Comparison of ENCODE assay signal across 22 cellular contexts in the genomic region with DNA sequence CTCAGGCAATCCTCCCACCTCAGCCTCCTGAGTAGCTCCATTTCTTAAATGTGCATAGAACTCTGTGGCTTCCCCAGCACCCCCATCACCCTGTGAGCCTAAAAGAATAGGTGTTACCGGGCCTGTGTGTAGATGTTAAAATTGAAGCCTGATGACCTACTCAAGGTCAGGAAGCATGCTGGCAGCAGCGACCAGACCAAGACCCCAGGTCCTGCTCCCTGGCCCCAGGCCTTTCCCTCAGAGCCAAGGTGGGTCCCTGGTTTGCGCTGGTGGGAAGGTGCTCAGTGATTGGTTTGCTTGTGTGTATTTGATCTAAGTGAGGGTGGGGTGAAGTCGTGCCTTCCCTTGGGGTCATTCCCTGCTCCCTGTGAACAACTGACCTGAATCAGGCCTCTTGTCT. TPM values are rescaled to one million over a fixed set of nuclear protein-coding genes. Genes with fewer than 3 reads are reported as not detected.
DNase-seq lines count a peak whose midpoint lies in the region; ATAC-seq and TF ChIP-seq lines count a peak whose summit lies in the region.
"Had no signal": no experiment of that assay in that cellular context is flagged by ENCODE, and none has a peak within 500 bp of the region (broad histone marks: within the 10 kb centered on the region; RNA-seq: fewer than 3 reads in every experiment).

No MANE protein-coding gene starts in this region.

- no peaks in the 10 kb centered on the region for H3K79me2 ChIP-seq in mammary epithelial cell (ENCODE audit: insufficient read depth, low read length)

- dilution Hi-C loops in mammary epithelial cell (cut with HindIII; ENCODE audit: low sequenced_read_pairs): no loop called here

- H3K27ac ChIP-seq in left ventricle myocardium inferior (replicated peaks) (peak overlapping the region; percentile 62), mammary epithelial cell (ENCODE audit: insufficient read depth, low read depth, low read length) (no peak overlapping the region), stomach (no peak overlapping the region)
- H3K27ac ChIP-seq: BLaER1, neutrophil had no signal

- no peaks in the 10 kb centered on the region for H3K9me3 Mint-ChIP-seq in endothelial cell (ENCODE audit: unreplicated experiment)
- H3K9me3 Mint-ChIP-seq in nephron: no peaks in the 10 kb centered on the region
- no peaks in the 10 kb centered on the region for H3K9me3 Mint-ChIP-seq in natural killer cell
- H3K9me3 Mint-ChIP-seq: activated naive CD4-positive, alpha-beta T cell treated with anti-CD3 and anti-CD28 coated beads, Interleukin-2, amount 50 U/mL, for 72 hours; activated T-helper 1 cell treated with anti-CD3 and anti-CD28 coated beads, Interleukin-12 subunit alpha, Interleukin-12 subunit beta, Interleukin-2, Interleukin-4 antibody, amounts not matched to agents 30 ng/mL and 10 ng/mL and 1 ng/mL, durations not matched to agents 14 hours and 24 hours and 36 hours; memory B cell had no signal

- H4K20me1 ChIP-seq in mammary epithelial cell (ENCODE audit: insufficient read depth, low read length): no peaks in the 10 kb centered on the region
- H4K20me1 ChIP-seq: BLaER1 had no signal

- H2AFZ ChIP-seq in mammary epithelial cell (ENCODE audit: low read depth, low read length): no peak overlapping the region

- H3K27ac Mint-ChIP-seq in endothelial cell (ENCODE audit: unreplicated experiment) (peak overlapping the region; percentile 81), nephron (peak overlapping the region; percentile 55 to 88 (median 70)), natural killer cell (no peak overlapping the region)
- H3K27ac Mint-ChIP-seq: activated CD8-positive, alpha-beta memory T cell treated with anti-CD3 and anti-CD28 coated beads, Interleukin-2, amount 10 ng/mL, durations not matched to agents 7 days and 5 days; activated naive CD4-positive, alpha-beta T cell treated with anti-CD3 and anti-CD28 coated beads, Interleukin-2, amount 50 U/mL, for 72 hours; activated T-helper 1 cell treated with anti-CD3 and anti-CD28 coated beads, Interleukin-12 subunit alpha, Interleukin-12 subunit beta, Interleukin-2, Interleukin-4 antibody, amounts not matched to agents 30 ng/mL and 10 ng/mL and 1 ng/mL, durations not matched to agents 14 hours and 24 hours and 36 hours; memory B cell had no signal

- in situ Hi-C loops in mammary epithelial cell (cut with MboI; ENCODE audit: low sequenced_read_pairs in 2 of 2): loop anchor here in 1 of 2 donors (25.0 kb wide), 1 partner anchor 391 kb away; no protein-coding TSS in a partner anchor

- H3K4me1 ChIP-seq in left ventricle myocardium inferior (peaks cover 16% of the 10 kb centered on the region), mammary epithelial cell (ENCODE audit: insufficient read depth, low read length) (no peaks in the 10 kb centered on the region), stomach (peaks cover 0 to 5% (median 2%) of the 10 kb centered on the region in 4 donors)
- H3K4me1 ChIP-seq: HAP-1 had no signal

- TF ChIP-seq EP300 in stomach (IDR thresholded peaks at IDR 0.05): no peak

- H3K27me3 ChIP-seq in left ventricle myocardium inferior (ENCODE audit: low read depth) (no peaks in the 10 kb centered on the region), mammary epithelial cell (ENCODE audit: insufficient read depth, low read length) (no peaks in the 10 kb centered on the region), stomach (no peaks in the 10 kb centered on the region)
- H3K27me3 ChIP-seq: BLaER1, neutrophil had no signal

- peaks cover 5% of the 10 kb centered on the region for H3K27me3 Mint-ChIP-seq in endothelial cell (ENCODE audit: unreplicated experiment)
- H3K27me3 Mint-ChIP-seq in nephron (ENCODE audit: low read depth): peaks cover 30% of the 10 kb centered on the region
- H3K27me3 Mint-ChIP-seq in natural killer cell (ENCODE audit: low read depth in 2 of 2): peaks cover 0 to 8% of the 10 kb centered on the region in 2 donors
- H3K27me3 Mint-ChIP-seq: activated CD8-positive, alpha-beta memory T cell treated with anti-CD3 and anti-CD28 coated beads, Interleukin-2, amount 10 ng/mL, durations not matched to agents 7 days and 5 days had no signal

- no TSS peak for BruUV-seq in mammary epithelial cell (replicated peaks; lab: Mats Ljungman, UMichigan)

- H3K36me3 ChIP-seq in left ventricle myocardium inferior (no peaks in the 10 kb centered on the region), mammary epithelial cell (ENCODE audit: insufficient read depth, low read length) (no peaks in the 10 kb centered on the region), stomach (no peaks in the 10 kb centered on the region)
- H3K36me3 ChIP-seq: BLaER1, HAP-1, neutrophil had no signal

- no peak for TF ChIP-seq CTCF in left ventricle myocardium inferior (IDR thresholded peaks at IDR 0.05; ENCODE audit: borderline replicate concordance)
- TF ChIP-seq CTCF in endothelial cell (IDR thresholded peaks at IDR 0.05; ENCODE audit: unreplicated experiment): no peak
- TF ChIP-seq CTCF in nephron (IDR thresholded peaks at IDR 0.05; ENCODE audit: unreplicated experiment in 3 of 3): no peak
- TF ChIP-seq CTCF in natural killer cell (IDR thresholded peaks at IDR 0.05): no peak
- TF ChIP-seq CTCF in mammary epithelial cell (conservative IDR thresholded peaks at IDR 0.05 in 1 of 2, IDR thresholded peaks at IDR 0.05 in 1 of 2; ENCODE audit: extremely low read depth in 1 of 2, insufficient read depth in 1 of 2, low read depth in 1 of 2, low read length in 2 of 2): no peak
- TF ChIP-seq CTCF in stomach (IDR thresholded peaks at IDR 0.05): no peak

- no peak for TF ChIP-seq POLR2A in stomach (IDR thresholded peaks at IDR 0.05)

- H3K4me3 Mint-ChIP-seq in endothelial cell (ENCODE audit: unreplicated experiment): no peak overlapping the region
- H3K4me3 Mint-ChIP-seq in nephron: no peak overlapping the region
- H3K4me3 Mint-ChIP-seq in natural killer cell: no peak overlapping the region
- H3K4me3 Mint-ChIP-seq: activated CD8-positive, alpha-beta memory T cell treated with anti-CD3 and anti-CD28 coated beads, Interleukin-2, amount 10 ng/mL, durations not matched to agents 7 days and 5 days; activated T-helper 1 cell treated with anti-CD3 and anti-CD28 coated beads, Interleukin-12 subunit alpha, Interleukin-12 subunit beta, Interleukin-2, Interleukin-4 antibody, amounts not matched to agents 30 ng/mL and 10 ng/mL and 1 ng/mL, durations not matched to agents 14 hours and 24 hours and 36 hours; memory B cell had no signal

- H3K9me3 ChIP-seq in left ventricle myocardium inferior (replicated peaks) (no peaks in the 10 kb centered on the region), mammary epithelial cell (replicated peaks; ENCODE audit: insufficient read depth, low read length) (no peaks in the 10 kb centered on the region), stomach (no peaks in the 10 kb centered on the region)
- H3K9me3 ChIP-seq: BLaER1, HAP-1, neutrophil had no signal

- DNase-seq in left ventricle myocardium inferior: no peak
- no peak for DNase-seq in Right ventricle myocardium inferior (ENCODE audit: missing footprints)
- DNase-seq in endothelial cell (ENCODE audit: low spot score): no peak
- no peak for DNase-seq in natural killer cell
- no peak for DNase-seq in mammary epithelial cell
- DNase-seq in DMS79 treated with DMSO at 0.1 percent for 48 hours (lab: John Stamatoyannopoulos, UW): no peak
- DNase-seq in stomach: no peak
- DNase-seq: 8988T; activated CD4-positive, alpha-beta T cell treated with anti-CD3 and anti-CD28 coated beads for 4 hours; activated CD8-positive, alpha-beta memory T cell treated with anti-CD3 and anti-CD28 coated beads, Interleukin-2, amount 10 ng/mL, durations not matched to agents 7 days and 5 days; islet precursor cell; NCI-H2107; NCI-H510A; stimulated activated CD4-positive, alpha-beta T cell treated with anti-CD3 and anti-CD28 coated beads, Interleukin-12 subunit alpha, Interleukin-12 subunit beta, amount 100 ng/mL, for 4 hours had no signal

- CTCF ChIA-PET in mammary epithelial cell (lab: Charles Lee; ENCODE audit: low non-redundant PET): no interaction called here

- H3K4me1 Mint-ChIP-seq in endothelial cell (ENCODE audit: unreplicated experiment) (peaks cover 13% of the 10 kb centered on the region), nephron (peaks cover 58% of the 10 kb centered on the region), natural killer cell (no peaks in the 10 kb centered on the region)
- H3K4me1 Mint-ChIP-seq: activated CD8-positive, alpha-beta memory T cell treated with anti-CD3 and anti-CD28 coated beads, Interleukin-2, amount 10 ng/mL, durations not matched to agents 7 days and 5 days; memory B cell had no signal

- H3K4me2 ChIP-seq in mammary epithelial cell (ENCODE audit: insufficient read depth, low read depth, low read length): no peak overlapping the region
- H3K4me2 ChIP-seq: BLaER1 had no signal

- ATAC-seq in Right ventricle myocardium inferior: no peak
- ATAC-seq in natural killer cell: no peak
- ATAC-seq: activated CD8-positive, alpha-beta memory T cell treated with anti-CD3 and anti-CD28 coated beads, Interleukin-2, amount 10 ng/mL, durations not matched to agents 7 days and 5 days; activated naive CD4-positive, alpha-beta T cell treated with anti-CD3 and anti-CD28 coated beads, Interleukin-2, amount 50 U/mL, for 72 hours had no signal

- 58% methylated on average over 4 of the region's 4 CpGs for WGBS in mammary epithelial cell (ENCODE audit: low coverage, missing lambda C conversion rate)
- 71 to 82% (median 77%) methylated on average over 4 of the region's 4 CpGs for WGBS in stomach, 5 donors

- H3K36me3 Mint-ChIP-seq in endothelial cell (ENCODE audit: low read depth, unreplicated experiment): peaks cover 3% of the 10 kb centered on the region
- H3K36me3 Mint-ChIP-seq in nephron (ENCODE audit: low read depth): no peaks in the 10 kb centered on the region
- H3K36me3 Mint-ChIP-seq in natural killer cell: no peaks in the 10 kb centered on the region
- H3K36me3 Mint-ChIP-seq: activated CD8-positive, alpha-beta memory T cell treated with anti-CD3 and anti-CD28 coated beads, Interleukin-2, amount 10 ng/mL, durations not matched to agents 7 days and 5 days; activated naive CD4-positive, alpha-beta T cell treated with anti-CD3 and anti-CD28 coated beads, Interleukin-2, amount 50 U/mL, for 72 hours; memory B cell had no signal

- no peak overlapping the region for H3K4me3 ChIP-seq in left ventricle myocardium inferior
- no peak overlapping the region for H3K4me3 ChIP-seq in mammary epithelial cell (replicated peaks in 1 of 3; ENCODE audit: insufficient read depth in 1 of 3, low read depth in 2 of 3, low read length in 3 of 3)
- H3K4me3 ChIP-seq in stomach: no peak overlapping the region
- H3K4me3 ChIP-seq: BLaER1, HAP-1 had no signal

- intact Hi-C loops in left ventricle myocardium inferior (cut with micrococcal nuclease) (no loop called here), Right ventricle myocardium inferior (cut with DNase I) (no loop called here), natural killer cell (cut with micrococcal nuclease) (no loop called here), mammary epithelial cell (cut with micrococcal nuclease) (no loop called here), stomach (cut with DNase I; ENCODE audit: low total_unique reads) (no loop called here)

- H3K9ac ChIP-seq in mammary epithelial cell (ENCODE audit: insufficient read depth, low read length): no peak overlapping the region
- H3K9ac ChIP-seq: BLaER1 had no signal

RNA-seq across cellular contexts. Expression of a gene that starts 18.4 kb away (rescaled TPM):
- total RNA-seq in left ventricle myocardium inferior (not detected), Right ventricle myocardium inferior (not detected), endothelial cell (ENCODE audit: unreplicated experiment) (3.3 TPM), natural killer cell (not detected), mammary epithelial cell (not detected), stomach (1 to 10 TPM in 1 of 5 donors, not detected in 4; 2.8 TPM)
- polyA plus RNA-seq in mammary epithelial cell (not detected), stomach (1 to 10 TPM in 1 of 3 donors, under 1 TPM in 1, not detected in 1; 0.62 to 4.9 TPM)
- polyA minus RNA-seq in mammary epithelial cell: not detected
- total RNA-seq: activated CD8-positive, alpha-beta memory T cell treated with anti-CD3 and anti-CD28 coated beads, Interleukin-2, amount 10 ng/mL, durations not matched to agents 7 days and 5 days; activated T-helper 1 cell treated with anti-CD3 and anti-CD28 coated beads, Interleukin-12 subunit alpha, Interleukin-12 subunit beta, Interleukin-2, Interleukin-4 antibody, amounts not matched to agents 30 ng/mL and 10 ng/mL and 1 ng/mL, durations not matched to agents 14 hours and 24 hours and 36 hours; MCF 10A had no signal

RNA-seq across cellular contexts. Expression of a gene that starts 22.4 kb away (rescaled TPM):
- total RNA-seq in left ventricle myocardium inferior: 24.6 TPM
- 30.0 TPM for total RNA-seq in Right ventricle myocardium inferior
- 43.9 TPM for total RNA-seq in endothelial cell (ENCODE audit: unreplicated experiment)
- total RNA-seq in natural killer cell: 10 to 100 TPM; 20.7 to 24.9 (median 21.4) TPM
- total RNA-seq in mammary epithelial cell: 10 to 100 TPM; 41.3 to 62.2 TPM
- 91.9 TPM for polyA plus RNA-seq in mammary epithelial cell
- polyA minus RNA-seq in mammary epithelial cell: 88.6 TPM
- 100 to 1,000 TPM in 1 of 5 donors, 10 to 100 TPM in 4; 22.2 to 119 (median 58.4) TPM for total RNA-seq in stomach
- polyA plus RNA-seq in stomach: 10 to 100 TPM; 40.3 to 60.2 (median 49.3) TPM

RNA-seq across cellular contexts. Expression of a gene that starts 57.4 kb away (rescaled TPM):
- 115 TPM for total RNA-seq in left ventricle myocardium inferior
- total RNA-seq in Right ventricle myocardium inferior: 125 TPM
- 2.1 TPM for total RNA-seq in endothelial cell (ENCODE audit: unreplicated experiment)
- total RNA-seq in natural killer cell: 10 to 100 TPM; 23.2 to 28.8 (median 26.3) TPM
- 1 to 10 TPM in 1 of 2 donors, not detected in 1; 8.2 TPM for total RNA-seq in mammary epithelial cell
- 0.18 TPM for polyA plus RNA-seq in mammary epithelial cell
- polyA minus RNA-seq in mammary epithelial cell: not detected
- 10 to 100 TPM in 4 of 5 donors, not detected in 1; 30.3 to 53.6 (median 37.9) TPM for total RNA-seq in stomach
- polyA plus RNA-seq in stomach: 10 to 100 TPM; 11.4 to 12.9 (median 12.8) TPM
- total RNA-seq: MCF 10A had no signal

Comparison
In these comparisons a context has a peak if more than half of its experiments do, and no peak if none do; other contexts are left out.
1. H3K27ac Mint-ChIP-seq: peak in endothelial cell (single experiment) and nephron (3 of 3); none in natural killer cell (0 of 2).